Comparison of ENCODE assay signal across 8 cellular contexts in genomic region chr5:75511435-75512382, GRCh38. TPM values are rescaled to one million over a fixed set of nuclear protein-coding genes. Genes with fewer than 3 reads are reported as not detected.
DNase-seq lines count a peak whose midpoint lies in the region; ATAC-seq and TF ChIP-seq lines count a peak whose summit lies in the region.

CERT1 (minus strand) TSS chr5:75511629; CDS start chr5:75511207, 422 bp downstream.
POLK (plus strand) TSS chr5:75511891.

- no peaks in the 10 kb centered on the region for H3K79me1 ChIP-seq in H9 (ENCODE audit: insufficient read depth, low read depth, low read length, poor library complexity, severe bottlenecking)

- no peak within 1 kb of the TSS for H2AFZ ChIP-seq in H9 (ENCODE audit: low read length)

- no peak within 1 kb of the TSS for H2AK5ac ChIP-seq in H9 (ENCODE audit: insufficient read length, low read length)

- TF ChIP-seq CTCF in H9 (conservative IDR thresholded peaks at IDR 0.05) (no peak), fibroblast of the aortic adventitia (IDR thresholded peaks at IDR 0.05; ENCODE audit: insufficient read depth, low read length) (no peak), nephron progenitor cell (IDR thresholded peaks at IDR 0.05) (no peak)

- H3K27ac ChIP-seq in H9 (ENCODE audit: insufficient read length, low read depth, low read length) = no peak within 1 kb of the TSS

- peak within 1 kb of the TSS; percentile 59; the same call in 1 of the 2 replicates for H3K14ac ChIP-seq in H9 (ENCODE audit: insufficient read depth, low read length)

- no peaks in the 10 kb centered on the region for H3K27me3 ChIP-seq in H9 (ENCODE audit: insufficient read depth, low read length)
- H3K27me3 ChIP-seq in MG63 = no peaks in the 10 kb centered on the region

- H3K56ac ChIP-seq in H9 (ENCODE audit: insufficient read length, low read depth, low read length) = no peak within 1 kb of the TSS

- H3K79me2 ChIP-seq in H9 (ENCODE audit: insufficient read depth, low read length) = peaks cover 7% of the 10 kb centered on the region; the same call in 1 of the 2 replicates

- no peak within 1 kb of the TSS for H3T11ph ChIP-seq in H9 (ENCODE audit: low read length)

- H3K4me1 ChIP-seq in H9 (ENCODE audit: insufficient read depth, low read length) = no peaks in the 10 kb centered on the region

- H3K9me3 ChIP-seq in H9 (ENCODE audit: control insufficient read depth, low read depth, low read length) (no peaks in the 10 kb centered on the region), MG63 (no peaks in the 10 kb centered on the region)

- DNase-seq in ELR (ENCODE audit: low read depth) (peak; percentile 99), H9 (peak; percentile 99), MG63 (peak; percentile 99), SHP77 treated with DMSO at 0.1 percent for 48 hours (lab: John Stamatoyannopoulos, UW) (peak; percentile 89), fibroblast of the aortic adventitia (ENCODE audit: low read depth) (peak; percentile 98), nephron progenitor cell (peak; percentile 94)
- DNase-seq in activated effector memory CD4-positive, alpha-beta T cell treated with anti-CD3 and anti-CD28 coated beads, Interleukin-2, amount 50 U/mL, for 16 hours = peak; percentile 98
- peak; percentile 91 to 96 for DNase-seq in stimulated activated naive CD8-positive, alpha-beta T cell treated with anti-CD3 and anti-CD28 coated beads, Interleukin-15, amount 100 ng/mL, for 72 hours

- H3K4me2 ChIP-seq in H9 (ENCODE audit: insufficient read depth, insufficient read length, low read length) = peak within 1 kb of the TSS; percentile 99

- no peak within 1 kb of the TSS for H2BK5ac ChIP-seq in H9 (ENCODE audit: insufficient read length, low read length)

- H3K27ac Mint-ChIP-seq in H9 (peak within 1 kb of the TSS; percentile 78 to 95 (median 80); a peak in 6 of 7 replicates), nephron progenitor cell (peak within 1 kb of the TSS; percentile 96)
- peak within 1 kb of the TSS; percentile 92 to 95 for H3K27ac Mint-ChIP-seq in stimulated activated naive CD8-positive, alpha-beta T cell treated with anti-CD3 and anti-CD28 coated beads, Interleukin-15, amount 100 ng/mL, for 72 hours

- H2BK15ac ChIP-seq in H9 (ENCODE audit: low read depth, low read length) = no peak within 1 kb of the TSS; the same call in 1 of the 2 replicates

- H3K9ac ChIP-seq in H9 (ENCODE audit: extremely low read depth, insufficient read length, low read length) = peak within 1 kb of the TSS; percentile 80

- H4K91ac ChIP-seq in H9 (ENCODE audit: insufficient read length, low read depth, low read length) = no peak within 1 kb of the TSS

- no peak within 1 kb of the TSS for H4K5ac ChIP-seq in H9 (ENCODE audit: insufficient read length, low read depth, low read length)

- H3K4me1 Mint-ChIP-seq in H9 (peaks cover 19 to 23% of the 10 kb centered on the region in 2 experiments), nephron progenitor cell (peaks cover 40% of the 10 kb centered on the region)
- H3K4me1 Mint-ChIP-seq in stimulated activated naive CD8-positive, alpha-beta T cell treated with anti-CD3 and anti-CD28 coated beads, Interleukin-15, amount 100 ng/mL, for 72 hours = peaks cover 52% of the 10 kb centered on the region

- ATAC-seq in stimulated activated naive CD8-positive, alpha-beta T cell treated with anti-CD3 and anti-CD28 coated beads, Interleukin-15, amount 100 ng/mL, for 72 hours = peak; percentile 93

- no CpG with 5 or more reads among the region's 71 CpGs for WGBS in H9 (ENCODE audit: extremely low coverage, insufficient read length, low lambda C conversion rate)

- H3K36me3 ChIP-seq in MG63 = peaks cover 18% of the 10 kb centered on the region

- no peak within 1 kb of the TSS for H3K23ac ChIP-seq in H9 (ENCODE audit: insufficient read length, low read depth, low read length)

- H4K8ac ChIP-seq in H9 (replicated peaks; ENCODE audit: insufficient read length, low read depth, low read length) = no peak within 1 kb of the TSS

- no peak within 1 kb of the TSS for H2BK20ac ChIP-seq in H9 (ENCODE audit: low read depth, low read length, poor library complexity, severe bottlenecking)

- H3K23me2 ChIP-seq in H9 (ENCODE audit: insufficient read length, low read depth, low read length, poor library complexity, severe bottlenecking) = peaks cover 5% of the 10 kb centered on the region

- H3K9me3 Mint-ChIP-seq in H9 (no peaks in the 10 kb centered on the region; a peak in 1 of 5 replicates), nephron progenitor cell (peaks cover 9% of the 10 kb centered on the region)
- H3K9me3 Mint-ChIP-seq in stimulated activated naive CD8-positive, alpha-beta T cell treated with anti-CD3 and anti-CD28 coated beads, Interleukin-15, amount 100 ng/mL, for 72 hours = no peaks in the 10 kb centered on the region

- H3K4me3 Mint-ChIP-seq in H9 (peak within 1 kb of the TSS; percentile 95 to 99), nephron progenitor cell (peak within 1 kb of the TSS; percentile 96)
- peak within 1 kb of the TSS; percentile 82 to 88 for H3K4me3 Mint-ChIP-seq in stimulated activated naive CD8-positive, alpha-beta T cell treated with anti-CD3 and anti-CD28 coated beads, Interleukin-15, amount 100 ng/mL, for 72 hours

- no peak within 1 kb of the TSS for H2BK120ac ChIP-seq in H9 (ENCODE audit: low read depth, low read length, poor library complexity, severe bottlenecking)

- no peak within 1 kb of the TSS for H3K4ac ChIP-seq in H9 (ENCODE audit: low read depth, low read length)

- H3K4me3 ChIP-seq in MG63 (peak within 1 kb of the TSS; percentile 69), fibroblast of the aortic adventitia (ENCODE audit: low read depth, low read length) (peak within 1 kb of the TSS; percentile 82)

- H3K36me3 Mint-ChIP-seq in H9 (ENCODE audit: insufficient read depth in 1 of 3, low read depth in 3 of 3) = peaks cover 2 to 8% (median 4%) of the 10 kb centered on the region in 3 experiments; a peak in 5 of 7 replicates
- peaks cover 30% of the 10 kb centered on the region for H3K36me3 Mint-ChIP-seq in nephron progenitor cell (ENCODE audit: low read depth)

- H3K18ac ChIP-seq in H9 (ENCODE audit: insufficient read length, low read depth, low read length) = peak within 1 kb of the TSS; percentile 63

- H3K27me3 Mint-ChIP-seq in H9 (ENCODE audit: low read depth) (no peaks in the 10 kb centered on the region), nephron progenitor cell (ENCODE audit: low read depth, poor library complexity) (no peaks in the 10 kb centered on the region)
- no peaks in the 10 kb centered on the region for H3K27me3 Mint-ChIP-seq in stimulated activated naive CD8-positive, alpha-beta T cell treated with anti-CD3 and anti-CD28 coated beads, Interleukin-15, amount 100 ng/mL, for 72 hours

- no peaks in the 10 kb centered on the region for H4K20me1 ChIP-seq in H9 (ENCODE audit: control insufficient read depth, insufficient read depth, insufficient read length)

- no peak within 1 kb of the TSS for H2BK12ac ChIP-seq in H9 (ENCODE audit: insufficient read length, low read depth, low read length)

RNA-seq across cellular contexts. Expression of gene CERT1, which starts in this region (rescaled TPM):
- total RNA-seq in H9 (2021) (48.1 and 50.2 TPM in 2 replicates), fibroblast of the aortic adventitia (ENCODE audit: low replicate concordance) (37.8 and 104 TPM in 2 replicates)
- total RNA-seq in MG63 (2014; rRNA removed; shearing (Covaris generic); ENCODE audit: low replicate concordance) = 7.6 and 11.1 TPM in 2 replicates

RNA-seq across cellular contexts. Expression of gene POLK, which starts in this region (rescaled TPM):
- 7.6 and 9.9 TPM in 2 replicates for total RNA-seq in H9 (2021)
- 10.9 and 24.0 TPM in 2 replicates for total RNA-seq in MG63 (2014; rRNA removed; shearing (Covaris generic); ENCODE audit: low replicate concordance)
- total RNA-seq in fibroblast of the aortic adventitia (ENCODE audit: low replicate concordance) = 27.9 and 54.2 TPM in 2 replicates
